In genomic region chr2:232592687-232593407, GRCh38 we compare ENCODE assay signal across 10 cellular contexts. TPM values are rescaled to one million over a fixed set of nuclear protein-coding genes. Genes with fewer than 3 reads are reported as not detected.
DNase-seq lines count a peak whose midpoint lies in the region; ATAC-seq, FAIRE-seq and TF ChIP-seq lines count a peak whose summit lies in the region.
"Had no signal": no experiment of that assay in that cellular context is flagged by ENCODE, and none has a peak within 500 bp of the region (broad histone marks: within the 10 kb centered on the region; RNA-seq: fewer than 3 reads in every experiment).

No MANE protein-coding gene starts in this region.

- no peaks in the 10 kb centered on the region for H4K20me1 ChIP-seq in keratinocyte (ENCODE audit: control insufficient read depth, extremely low read depth, insufficient read depth, low read length)

- H3K4me2 ChIP-seq in keratinocyte (ENCODE audit: control insufficient read depth, extremely low read depth, insufficient read depth, low read depth, low read length), result peak overlapping the region; percentile 55

- H3K4me3 ChIP-seq in keratinocyte (ENCODE audit: control insufficient read depth in 2 of 3, extremely low read depth in 1 of 3, insufficient read depth in 2 of 3, low read depth in 1 of 3, low read length in 3 of 3) (no peak overlapping the region), uterus (no peak overlapping the region)

- H3K9me3 Mint-ChIP-seq in brain, result no peaks in the 10 kb centered on the region

- H3K27ac ChIP-seq in keratinocyte (ENCODE audit: control insufficient read depth, insufficient read depth, low read length) (peak overlapping the region; percentile 82), uterus (peak overlapping the region; percentile 82 to 86), substantia nigra (ENCODE audit: low read depth, low read length, poor library complexity, severe bottlenecking) (no peak overlapping the region)

- H3K4me1 Mint-ChIP-seq in brain, result peaks cover 15% of the 10 kb centered on the region
- H3K4me1 Mint-ChIP-seq: CD4-positive, CD25-positive, alpha-beta regulatory T cell had no signal

- H3K36me3 Mint-ChIP-seq in brain, result no peaks in the 10 kb centered on the region
- H3K36me3 Mint-ChIP-seq: CD4-positive, CD25-positive, alpha-beta regulatory T cell had no signal

- no peaks in the 10 kb centered on the region for H3K79me2 ChIP-seq in keratinocyte (ENCODE audit: control insufficient read depth, insufficient read depth, low read length)

- H3K9ac ChIP-seq in keratinocyte (ENCODE audit: control insufficient read depth, extremely low read depth, insufficient read depth, low read length), result peak overlapping the region; percentile 61

- H3K27ac Mint-ChIP-seq in brain, result peak overlapping the region in 4 of 5 experiments; percentile 55 to 96 (median 84)

- FAIRE-seq in keratinocyte (lab: Jason Lieb, UNC), result peak; percentile 94

- no peak overlapping the region for H2AFZ ChIP-seq in keratinocyte (ENCODE audit: control insufficient read depth, low read length)

- H3K36me3 ChIP-seq in keratinocyte (ENCODE audit: control insufficient read depth in 2 of 2, extremely low read depth in 1 of 2, insufficient read depth in 2 of 2, low read length in 2 of 2) (no peaks in the 10 kb centered on the region), uterus (no peaks in the 10 kb centered on the region)

- H3K27me3 Mint-ChIP-seq in brain, result no peaks in the 10 kb centered on the region
- H3K27me3 Mint-ChIP-seq: CD4-positive, CD25-positive, alpha-beta regulatory T cell had no signal

- ATAC-seq in Right ventricle myocardium inferior (peak; percentile 12), GM18858 (IDR thresholded peaks at IDR 0.05; ENCODE audit: unreplicated experiment) (no peak), HG02642 (IDR thresholded peaks at IDR 0.05; ENCODE audit: poor library complexity, unreplicated experiment) (no peak)

- H3K9me1 ChIP-seq in keratinocyte (ENCODE audit: control insufficient read depth, extremely low read depth, insufficient read depth, low read length), result peaks cover 3% of the 10 kb centered on the region

- H3K4me3 Mint-ChIP-seq in brain, result peak overlapping the region in 1 of 5 experiments; percentile 26
- H3K4me3 Mint-ChIP-seq: CD4-positive, CD25-positive, alpha-beta regulatory T cell had no signal

- H3K9me3 ChIP-seq in keratinocyte (ENCODE audit: control insufficient read depth, low read depth, low read length) (no peaks in the 10 kb centered on the region), uterus (no peaks in the 10 kb centered on the region)

- H3K4me1 ChIP-seq in keratinocyte (ENCODE audit: control insufficient read depth, extremely low read depth, insufficient read depth, low read length), result peaks cover 36% of the 10 kb centered on the region
- peaks cover 0 to 4% of the 10 kb centered on the region in 2 donors for H3K4me1 ChIP-seq in uterus

- TF ChIP-seq POLR2A in uterus (IDR thresholded peaks at IDR 0.05), result no peak

- TF ChIP-seq CTCF in brain (conservative IDR thresholded peaks at IDR 0.05) (no peak), keratinocyte (optimal IDR thresholded peaks at IDR 0.05 in 1 of 3, IDR thresholded peaks at IDR 0.05 in 1 of 3, conservative IDR thresholded peaks at IDR 0.05 in 1 of 3; ENCODE audit: extremely low read depth in 1 of 3, insufficient read depth in 2 of 3, low read length in 3 of 3) (peak; percentile 35 to 55 (median 44)), uterus (IDR thresholded peaks at IDR 0.05) (no peak)

- H3K27me3 ChIP-seq in keratinocyte (ENCODE audit: control insufficient read depth, extremely low read depth, insufficient read depth, low read length) (no peaks in the 10 kb centered on the region), uterus (no peaks in the 10 kb centered on the region)

- intact Hi-C loops in Right ventricle myocardium inferior (cut with DNase I), result no loop called here
- intact Hi-C loops in cardiac septum (cut with DNase I), result no loop called here
- intact Hi-C loops in uterus (cut with DNase I; ENCODE audit: low total_unique reads), result no loop called here

- dilution Hi-C loops in keratinocyte (cut with MboI; ENCODE audit: extremely low pct_ligation_motif_present, low sequenced_read_pairs), result no loop called here

- DNase-seq in Right ventricle myocardium inferior (ENCODE audit: missing footprints) (no peak), cardiac septum (ENCODE audit: low spot score) (no peak), keratinocyte (ENCODE audit: low read depth, low spot score) (peak; percentile 21), uterus (peak in 1 of 2 donors; percentile 29), substantia nigra (lab: John Stamatoyannopoulos, UW) (no peak)
- DNase-seq: CD4-positive, CD25-positive, alpha-beta regulatory T cell; NCI-H1105 treated with DMSO at 0.1 percent for 48 hours had no signal

RNA-seq across cellular contexts. Expression of gene EFHD1, which starts 40.6 kb away (rescaled TPM):
- total RNA-seq in Right ventricle myocardium inferior (26.3 TPM), cardiac septum (20.1 TPM), uterus (100 to 1,000 TPM in 1 of 4 donors, 10 to 100 TPM in 2, 1 to 10 TPM in 1; 8.5 to 102 (median 38.1) TPM)
- polyA plus RNA-seq in brain (ENCODE audit: insufficient read depth, low read depth, low replicate concordance) (263 TPM), keratinocyte (not detected in 3 replicates)
- polyA plus RNA-seq in keratinocyte (2011; ENCODE audit: low read depth), result not detected
- polyA plus RNA-seq in keratinocyte (2011; cell fraction: cytosol; rRNA removed), result 0.05 TPM in 1 of 2 replicates, not detected in the other
- polyA plus RNA-seq in keratinocyte (2011; cell fraction: nucleus; rRNA removed), result not detected in 2 replicates
- polyA plus RNA-seq in keratinocyte (2012; ENCODE audit: low replicate concordance), result not detected in 2 replicates
- not detected in 3 replicates for polyA minus RNA-seq in keratinocyte
- polyA minus RNA-seq in keratinocyte (2011; cell fraction: cytosol; rRNA and poly(A)+ RNA removed), result not detected
- polyA minus RNA-seq in keratinocyte (2011; cell fraction: nucleus; rRNA and poly(A)+ RNA removed), result not detected in 2 replicates

RNA-seq across cellular contexts. Expression of gene EIF4E2, which starts 42.4 kb away (rescaled TPM):
- 39.0 TPM for total RNA-seq in Right ventricle myocardium inferior
- 45.9 TPM for total RNA-seq in cardiac septum
- 54.7 TPM for polyA plus RNA-seq in brain (ENCODE audit: insufficient read depth, low read depth, low replicate concordance)
- polyA plus RNA-seq in keratinocyte, result 41.5 to 82.7 TPM (median 79.2 TPM) in 3 replicates
- polyA plus RNA-seq in keratinocyte (2011; ENCODE audit: low read depth), result 293 TPM
- polyA plus RNA-seq in keratinocyte (2011; cell fraction: cytosol; rRNA removed), result 45.9 and 47.7 TPM in 2 replicates
- 43.5 and 45.2 TPM in 2 replicates for polyA plus RNA-seq in keratinocyte (2011; cell fraction: nucleus; rRNA removed)
- 69.9 and 111 TPM in 2 replicates for polyA plus RNA-seq in keratinocyte (2012; ENCODE audit: low replicate concordance)
- polyA minus RNA-seq in keratinocyte, result 19.2 to 35.6 TPM (median 34.0 TPM) in 3 replicates
- polyA minus RNA-seq in keratinocyte (2011; cell fraction: cytosol; rRNA and poly(A)+ RNA removed), result 15.5 TPM
- 12.7 and 25.6 TPM in 2 replicates for polyA minus RNA-seq in keratinocyte (2011; cell fraction: nucleus; rRNA and poly(A)+ RNA removed)
- 100 to 1,000 TPM in 1 of 4 donors, 10 to 100 TPM in 3; 24.3 to 195 (median 56.6) TPM for total RNA-seq in uterus

RNA-seq across cellular contexts. Expression of gene TIGD1, which starts 42.5 kb away (rescaled TPM):
- 2.0 TPM for total RNA-seq in Right ventricle myocardium inferior
- 2.5 TPM for total RNA-seq in cardiac septum
- polyA plus RNA-seq in brain (ENCODE audit: insufficient read depth, low read depth, low replicate concordance), result 5.2 TPM
- polyA plus RNA-seq in keratinocyte, result 0.67 to 2.3 TPM (median 1.7 TPM) in 3 replicates
- polyA plus RNA-seq in keratinocyte (2011; ENCODE audit: low read depth), result 1.8 TPM
- 0.42 and 0.52 TPM in 2 replicates for polyA plus RNA-seq in keratinocyte (2011; cell fraction: cytosol; rRNA removed)
- polyA plus RNA-seq in keratinocyte (2011; cell fraction: nucleus; rRNA removed), result 6.2 and 7.8 TPM in 2 replicates
- polyA plus RNA-seq in keratinocyte (2012; ENCODE audit: low replicate concordance), result 0.38 and 1.7 TPM in 2 replicates
- 0.43 to 2.7 TPM (median 1.6 TPM) in 3 replicates for polyA minus RNA-seq in keratinocyte
- not detected for polyA minus RNA-seq in keratinocyte (2011; cell fraction: cytosol; rRNA and poly(A)+ RNA removed)
- polyA minus RNA-seq in keratinocyte (2011; cell fraction: nucleus; rRNA and poly(A)+ RNA removed), result 2.8 and 3.8 TPM in 2 replicates
- 1 to 10 TPM; 4.6 to 8.5 (median 5.0) TPM for total RNA-seq in uterus

RNA-seq across cellular contexts. Expression of gene CHRNG, which starts 53.4 kb away (rescaled TPM):
- total RNA-seq in Right ventricle myocardium inferior (not detected), cardiac septum (not detected), uterus (not detected)
- polyA plus RNA-seq in brain (ENCODE audit: insufficient read depth, low read depth, low replicate concordance) (not detected), keratinocyte (not detected in 3 replicates)
- polyA plus RNA-seq in keratinocyte (2011; ENCODE audit: low read depth), result not detected
- not detected in 2 replicates for polyA plus RNA-seq in keratinocyte (2011; cell fraction: cytosol; rRNA removed)
- not detected in 2 replicates for polyA plus RNA-seq in keratinocyte (2011; cell fraction: nucleus; rRNA removed)
- polyA plus RNA-seq in keratinocyte (2012; ENCODE audit: low replicate concordance), result 0.07 TPM in 1 of 2 replicates, not detected in the other
- not detected in 3 replicates for polyA minus RNA-seq in keratinocyte
- polyA minus RNA-seq in keratinocyte (2011; cell fraction: cytosol; rRNA and poly(A)+ RNA removed), result not detected
- polyA minus RNA-seq in keratinocyte (2011; cell fraction: nucleus; rRNA and poly(A)+ RNA removed), result not detected in 2 replicates
- total RNA-seq: CD4-positive, CD25-positive, alpha-beta regulatory T cell had no signal

Comparison
In these comparisons a context has a peak if more than half of its experiments do, and no peak if none do; other contexts are left out.
1. CTCF ChIP-seq: peak in keratinocyte (3 of 3); none in brain (0 of 2) and uterus (0 of 4).